In the genomic region with DNA sequence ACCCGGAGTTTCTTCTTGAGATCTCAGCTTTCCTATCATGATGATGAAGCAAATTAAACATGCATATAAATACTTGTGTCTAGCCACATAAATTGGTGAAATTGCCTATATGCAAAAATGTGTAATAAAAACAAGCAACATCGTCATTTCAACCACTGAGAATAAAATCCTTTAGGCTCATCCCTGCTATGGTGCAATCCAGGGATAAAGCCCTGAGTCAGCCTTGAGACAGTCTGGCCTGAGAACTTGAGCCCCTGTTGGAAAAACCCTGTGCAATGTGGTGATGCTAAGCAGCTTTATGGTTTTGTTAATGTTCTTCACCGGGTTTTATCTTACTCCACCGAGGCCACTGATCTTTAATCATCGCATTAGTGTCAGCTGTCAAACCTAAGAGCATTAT, we compare ENCODE assay signal across 17 cellular contexts.
DNase-seq lines count a peak whose midpoint lies in the region; ATAC-seq, FAIRE-seq and TF ChIP-seq lines count a peak whose summit lies in the region.
"Had no signal": no experiment of that assay in that cellular context is flagged by ENCODE, and none has a peak within 500 bp of the region (broad histone marks: within the 10 kb centered on the region; RNA-seq: fewer than 3 reads in every experiment).

No MANE protein-coding gene starts in this region.

- no peak for TF ChIP-seq RAD21 in HepG2 (CRISPR knock-in tag; IDR thresholded peaks at IDR 0.05)

- H3K4me3 ChIP-seq in HepG2 (replicated peaks in 1 of 3; ENCODE audit: insufficient read depth in 1 of 3, low read depth in 2 of 3, low read length in 3 of 3) (no peak overlapping the region), right lobe of liver (no peak overlapping the region), hepatocyte (no peak overlapping the region), dorsolateral prefrontal cortex (no peak overlapping the region)
- H3K4me3 ChIP-seq: SK-N-MC had no signal

- TF ChIP-seq EP300 in HepG2 (IDR thresholded peaks at IDR 0.05; ENCODE audit: low read depth in 2 of 2, low read length in 2 of 2): no peak
- TF ChIP-seq EP300 in HepG2 (CRISPR knock-in tag; IDR thresholded peaks at IDR 0.05; ENCODE audit: borderline replicate concordance): no peak

- no peaks in the 10 kb centered on the region for H3K27me3 ChIP-seq in HepG2 (ENCODE audit: control insufficient read depth in 1 of 2, insufficient read depth in 2 of 2, low read length in 2 of 2)
- no peaks in the 10 kb centered on the region for H3K27me3 ChIP-seq in right lobe of liver
- no peaks in the 10 kb centered on the region for H3K27me3 ChIP-seq in hepatocyte
- H3K27me3 ChIP-seq in dorsolateral prefrontal cortex: no peaks in the 10 kb centered on the region

- intact Hi-C loops in HepG2 (cut with micrococcal nuclease; ENCODE audit: unreplicated experiment): no loop called here
- intact Hi-C loops in right lobe of liver (cut with DNase I): no loop called here
- intact Hi-C loops in dorsolateral prefrontal cortex (cut with DNase I): no loop called here

- in situ Hi-C loops in HepG2 (cut with HindIII; ENCODE audit: extremely low pct_ligation_motif_present, low pct_unique_long_range_greater_than_20kb): no loop called here

- H3K36me3 ChIP-seq in HepG2 (replicated peaks in 1 of 2; ENCODE audit: control insufficient read depth in 1 of 2, insufficient read depth in 2 of 2, low read length in 2 of 2) (no peaks in the 10 kb centered on the region), right lobe of liver (peaks cover 0 to 6% (median 1%) of the 10 kb centered on the region in 4 donors), hepatocyte (replicated peaks; ENCODE audit: insufficient read depth, low read depth) (no peaks in the 10 kb centered on the region)

- no peaks in the 10 kb centered on the region for H3K9me2 ChIP-seq in hepatocyte (replicated peaks; ENCODE audit: insufficient read depth)

- CTCF ChIA-PET in HepG2 (lab: Yijun Ruan, JAX; ENCODE audit: low intra/inter-chr PET ratio, low total read pairs): no interaction called here

- H3K27ac ChIP-seq in HepG2 (ENCODE audit: extremely low read length, insufficient read depth, low read length) (no peak overlapping the region), right lobe of liver (no peak overlapping the region), hepatocyte (peak overlapping the region; percentile 91), dorsolateral prefrontal cortex (no peak overlapping the region)
- H3K27ac ChIP-seq: SK-N-MC had no signal

- H3K9me3 ChIP-seq in HepG2 (ENCODE audit: low read length): no peaks in the 10 kb centered on the region
- no peaks in the 10 kb centered on the region for H3K9me3 ChIP-seq in right lobe of liver
- no peaks in the 10 kb centered on the region for H3K9me3 ChIP-seq in hepatocyte (ENCODE audit: low read depth)

- no TSS peak for BruUV-seq in HepG2 (replicated peaks; lab: Mats Ljungman, UMichigan)

- H3K4me1 ChIP-seq in HepG2 (ENCODE audit: insufficient read depth, low read length) (no peaks in the 10 kb centered on the region), right lobe of liver (no peaks in the 10 kb centered on the region), hepatocyte (ENCODE audit: insufficient read depth) (no peaks in the 10 kb centered on the region)

- TF ChIP-seq POLR2A in HepG2 (IDR thresholded peaks at IDR 0.05; ENCODE audit: insufficient read depth in 1 of 2, low read depth in 2 of 2, low read length in 2 of 2): no peak
- no peak for TF ChIP-seq POLR2A in right lobe of liver (IDR thresholded peaks at IDR 0.05)

- H3K4me2 ChIP-seq in HepG2 (ENCODE audit: low read depth, low read length): no peak overlapping the region
- H3K4me2 ChIP-seq in hepatocyte: peak overlapping the region; percentile 57

- POLR2A ChIA-PET in HepG2 (lab: Yijun Ruan, JAX): no interaction called here

- ATAC-seq in HepG2 (no peak), right lobe of liver (no peak), GM19467 (IDR thresholded peaks at IDR 0.05; ENCODE audit: unreplicated experiment) (no peak)
- ATAC-seq: activated CD4-positive, alpha-beta T cell treated with anti-CD3 and anti-CD28 coated beads for 36 hours; left colon had no signal

- no peaks in the 10 kb centered on the region for H4K20me1 ChIP-seq in HepG2 (ENCODE audit: insufficient read depth, low read length)
- no peaks in the 10 kb centered on the region for H4K20me1 ChIP-seq in hepatocyte (ENCODE audit: insufficient read depth, poor library complexity, severe bottlenecking)

- H3K79me2 ChIP-seq in HepG2 (ENCODE audit: insufficient read depth, low read length): no peaks in the 10 kb centered on the region
- H3K79me2 ChIP-seq in hepatocyte: peaks cover 29% of the 10 kb centered on the region

- no peak for FAIRE-seq in HepG2 (lab: Jason Lieb, UNC)
- FAIRE-seq: frontal cortex, urothelium cell line had no signal

- H2AFZ ChIP-seq in HepG2 (ENCODE audit: low read length) (no peak overlapping the region), hepatocyte (no peak overlapping the region)

- H3K9ac ChIP-seq in HepG2 (ENCODE audit: insufficient read depth, low read depth, low read length): no peak overlapping the region

- WGBS in HepG2 (ENCODE audit: low lambda C conversion rate): 57% methylated on average over 5 of the region's 5 CpGs
- 46% methylated on average over 5 of the region's 5 CpGs for WGBS in right lobe of liver (ENCODE audit: insufficient coverage, low coverage, low lambda C conversion rate, missing lambda C conversion rate)
- WGBS in hepatocyte (ENCODE audit: low lambda C conversion rate, missing lambda C conversion rate): 52% methylated on average over 5 of the region's 5 CpGs

- TF ChIP-seq CTCF in HepG2 (CRISPR knock-in tag; IDR thresholded peaks at IDR 0.05): no peak
- no peak for TF ChIP-seq CTCF in right lobe of liver (IDR thresholded peaks at IDR 0.05)
- TF ChIP-seq CTCF in hepatocyte (IDR thresholded peaks at IDR 0.05; ENCODE audit: poor library complexity): no peak
- TF ChIP-seq CTCF in dorsolateral prefrontal cortex (IDR thresholded peaks at IDR 0.05 in 54 of 56, conservative IDR thresholded peaks at IDR 0.05 in 2 of 56; ENCODE audit: low read depth in 1 of 56, partially characterized antibody in 56 of 56): no peak

- DNase-seq in HepG2 (ENCODE audit: low spot score) (no peak), right lobe of liver (no peak), amniotic epithelial cell (ENCODE audit: low read depth) (peak; percentile 99), hepatocyte (ENCODE audit: low spot score) (peak; percentile 68), AG08396 (ENCODE audit: low spot score) (no peak), dorsolateral prefrontal cortex (no peak), hypothalamus (lab: John Stamatoyannopoulos, UW) (no peak)
- DNase-seq: activated CD4-positive, alpha-beta T cell treated with anti-CD3 and anti-CD28 coated beads for 36 hours; activated gamma-delta T cell; AML-193; DMS79 treated with DMSO at 0.1 percent for 48 hours; left colon; NCI-H1930 had no signal

TF ChIP-seq in HepG2, 621 proteins besides CTCF, POLR2A, EP300 and RAD21:
- TF ChIP-seq ZNF552 (CRISPR knock-in tag; IDR thresholded peaks at IDR 0.05; ENCODE audit: borderline replicate concordance): no peak
- TF ChIP-seq, protein P1, sequence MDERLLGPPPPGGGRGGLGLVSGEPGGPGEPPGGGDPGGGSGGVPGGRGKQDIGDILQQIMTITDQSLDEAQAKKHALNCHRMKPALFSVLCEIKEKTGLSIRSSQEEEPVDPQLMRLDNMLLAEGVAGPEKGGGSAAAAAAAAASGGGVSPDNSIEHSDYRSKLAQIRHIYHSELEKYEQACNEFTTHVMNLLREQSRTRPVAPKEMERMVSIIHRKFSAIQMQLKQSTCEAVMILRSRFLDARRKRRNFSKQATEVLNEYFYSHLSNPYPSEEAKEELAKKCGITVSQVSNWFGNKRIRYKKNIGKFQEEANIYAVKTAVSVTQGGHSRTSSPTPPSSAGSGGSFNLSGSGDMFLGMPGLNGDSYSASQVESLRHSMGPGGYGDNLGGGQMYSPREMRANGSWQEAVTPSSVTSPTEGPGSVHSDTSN (CRISPR knock-in tag; IDR thresholded peaks at IDR 0.05): no peak
- peak in 1 of 2 experiments; percentile 3; a peak in 1 of 4 replicates for TF ChIP-seq MAFK (conservative IDR thresholded peaks at IDR 0.05 in 1 of 2, IDR thresholded peaks at IDR 0.05 in 1 of 2; ENCODE audit: low read length in 2 of 2)
- no peak for TF ChIP-seq NFKBIZ (CRISPR knock-in tag; IDR thresholded peaks at IDR 0.05)
- TF ChIP-seq ETV6 (CRISPR knock-in tag; conservative IDR thresholded peaks at IDR 0.05): no peak
- TF ChIP-seq MAFF (IDR thresholded peaks at IDR 0.05; ENCODE audit: low read depth, low read length): 0 out of 2 replicates have a peak, but pooled peaks have one; percentile 16
- no peak for TF ChIP-seq SALL1 (CRISPR knock-in tag; IDR thresholded peaks at IDR 0.05)
- TF ChIP-seq ZNF776 (CRISPR knock-in tag; IDR thresholded peaks at IDR 0.05): no peak

Comparison
In these comparisons a context has a peak if more than half of its experiments do, and no peak if none do; other contexts are left out.
1. DNase-seq: peak in amniotic epithelial cell (single experiment) and hepatocyte (single experiment); none in HepG2 (single experiment), right lobe of liver (0 of 3), AG08396 (single experiment), dorsolateral prefrontal cortex (0 of 10) and hypothalamus (0 of 51).